Comparison of ENCODE assay signal across 19 cellular contexts in the genomic region with DNA sequence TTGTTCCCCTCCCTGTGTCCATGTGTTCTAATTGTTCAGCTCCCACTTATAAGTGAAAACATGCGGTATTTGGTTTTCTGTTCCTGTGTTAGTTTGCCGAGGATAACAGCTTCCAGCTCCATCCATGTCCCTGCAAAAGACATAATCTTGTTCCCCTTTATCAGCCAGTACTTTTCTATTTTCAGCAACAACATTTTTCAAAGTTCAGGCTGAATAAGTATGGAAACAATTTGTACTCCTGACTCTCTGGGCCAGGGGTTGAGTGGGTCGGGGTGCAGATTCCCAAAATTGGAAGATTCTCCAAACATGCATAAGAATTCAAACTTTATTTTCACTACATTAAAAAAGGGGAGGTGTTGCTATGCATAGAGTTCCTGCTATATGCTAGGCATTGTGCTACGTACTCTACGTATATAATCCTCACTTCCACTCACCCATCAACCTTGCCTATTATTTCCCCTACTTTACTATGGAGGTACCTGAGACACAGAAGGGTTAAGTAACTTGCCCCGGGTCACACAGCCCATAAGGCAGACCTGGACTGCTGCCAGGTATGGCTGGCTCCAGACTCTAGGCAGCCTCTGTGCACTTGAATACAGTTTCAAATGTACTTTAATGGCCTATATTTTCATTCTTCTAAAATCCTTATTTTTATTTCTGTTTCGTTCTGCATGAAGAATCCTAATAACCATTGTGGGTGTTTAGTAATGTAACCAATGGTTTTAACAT.
DNase-seq lines count a peak whose midpoint lies in the region; ATAC-seq, FAIRE-seq and TF ChIP-seq lines count a peak whose summit lies in the region.
"Had no signal": no experiment of that assay in that cellular context is flagged by ENCODE, and none has a peak within 500 bp of the region (broad histone marks: within the 10 kb centered on the region; RNA-seq: fewer than 3 reads in every experiment).

No MANE protein-coding gene starts in this region.

- POLR2A ChIA-PET in K562 (lab: Yijun Ruan, JAX) = interaction anchor here (0.7 kb wide), 1 partner anchor 34 kb away, joined by 3 read pairs; no protein-coding TSS in a partner anchor

- no peak overlapping the region for H2AFZ ChIP-seq in K562 (ENCODE audit: low read depth, low read length)
- H2AFZ ChIP-seq: GM23338 had no signal

- TF ChIP-seq POLR2A in K562 (conservative IDR thresholded peaks at IDR 0.05) (no peak), heart left ventricle (IDR thresholded peaks at IDR 0.05) (no peak)

- no peak overlapping the region for H3K4me3 ChIP-seq in K562
- no peak overlapping the region for H3K4me3 ChIP-seq in heart left ventricle
- H3K4me3 ChIP-seq in right cardiac atrium (ENCODE audit: low read length) = no peak overlapping the region
- H3K4me3 ChIP-seq: GM23338 had no signal

- H3K27ac ChIP-seq in K562 (ENCODE audit: extremely low read depth, low read depth, low read length) (no peak overlapping the region), heart left ventricle (peak overlapping the region in 9 of 12 donors; percentile 43 to 71 (median 62)), right cardiac atrium (ENCODE audit: low read length) (peak overlapping the region; percentile 59)

- peak; percentile 13 for DNase-seq in NCI-H2227 (lab: John Stamatoyannopoulos, UW; ENCODE audit: unreplicated experiment)
- DNase-seq in NCI-H2227 treated with DMSO at 0.1 percent for 48 hours (lab: John Stamatoyannopoulos, UW) = no peak
- no peak for DNase-seq in K562 (ENCODE audit: extremely low read depth in 1 of 4, low spot score in 3 of 4)
- DNase-seq in heart left ventricle = peak in 2 of 5 donors; percentile 45 to 46
- peak in 1 of 3 donors; percentile 53 for DNase-seq in right cardiac atrium
- no peak for DNase-seq in dedifferentiated amniotic fluid mesenchymal stem cell (ENCODE audit: extremely low spot score)
- DNase-seq in activated T-cell treated with anti-CD3 and anti-CD28 coated beads for 4 hours = no peak
- DNase-seq: ACHN; C1 segment of cervical spinal cord; Calu3; CD4-positive, alpha-beta T cell; DMS153; DMS79 treated with DMSO at 0.1 percent for 48 hours; EL; H7 had no signal

- H3K9me3 ChIP-seq in K562 (replicated peaks; ENCODE audit: control insufficient read depth, insufficient read depth, low read depth, low read length) (no peaks in the 10 kb centered on the region), heart left ventricle (no peaks in the 10 kb centered on the region), right cardiac atrium (ENCODE audit: control insufficient read depth, low read length) (no peaks in the 10 kb centered on the region)

- ATAC-seq in K562 = no peak
- peak; percentile 56 to 73 (median 64) for ATAC-seq in heart left ventricle
- ATAC-seq in right cardiac atrium = peak; percentile 39 to 53
- no peak for ATAC-seq in HG03378 (IDR thresholded peaks at IDR 0.05; ENCODE audit: unreplicated experiment)
- ATAC-seq: GM23338 had no signal

- no peak overlapping the region for H3K4me2 ChIP-seq in K562 (ENCODE audit: insufficient read depth, low read length)
- H3K4me2 ChIP-seq: GM23338 had no signal

- no peaks in the 10 kb centered on the region for H3K27me3 ChIP-seq in K562 (ENCODE audit: control insufficient read depth in 2 of 2, insufficient read depth in 2 of 2, low read length in 2 of 2)
- no peaks in the 10 kb centered on the region for H3K27me3 ChIP-seq in heart left ventricle
- H3K27me3 ChIP-seq in right cardiac atrium (ENCODE audit: control insufficient read depth, insufficient read depth) = no peaks in the 10 kb centered on the region

- in situ Hi-C loops in K562 (cut with MboI) = no loop called here

- TF ChIP-seq RAD21 in K562 (CRISPR knock-in tag; conservative IDR thresholded peaks at IDR 0.05 in 1 of 2, IDR thresholded peaks at IDR 0.05 in 1 of 2) = no peak

- H3K4me1 ChIP-seq in K562 (replicated peaks in 1 of 2; ENCODE audit: control insufficient read depth in 2 of 2, insufficient read depth in 2 of 2, low read length in 2 of 2) = no peaks in the 10 kb centered on the region
- peaks cover 0 to 29% (median 15%) of the 10 kb centered on the region in 12 donors for H3K4me1 ChIP-seq in heart left ventricle
- no peaks in the 10 kb centered on the region for H3K4me1 ChIP-seq in right cardiac atrium (ENCODE audit: control insufficient read depth, insufficient read depth, low read length)

- FAIRE-seq in K562 (lab: Jason Lieb, UNC) = no peak
- FAIRE-seq: G401.6, GM12892 had no signal

- H3K36me3 ChIP-seq in K562 (ENCODE audit: control insufficient read depth, insufficient read depth, low read length) (no peaks in the 10 kb centered on the region), heart left ventricle (no peaks in the 10 kb centered on the region)

- WGBS in K562 (ENCODE audit: insufficient coverage, low coverage, missing lambda C conversion rate) = 1% methylated on average over 6 of the region's 7 CpGs
- WGBS in heart left ventricle, 4 donors = 51 to 61% (median 56%) methylated on average over 7 of the region's 7 CpGs
- WGBS in right cardiac atrium = 51% methylated on average over 7 of the region's 7 CpGs

- no peaks in the 10 kb centered on the region for H3K9me1 ChIP-seq in K562 (ENCODE audit: control insufficient read depth, insufficient read depth, low read length)

- CTCF ChIA-PET in K562 (lab: Yijun Ruan, JAX; ENCODE audit: low intra/inter-chr PET ratio) = no interaction called here

- H4K20me1 ChIP-seq in K562 (replicated peaks; ENCODE audit: control insufficient read depth, insufficient read depth, low read length) = no peaks in the 10 kb centered on the region

- no peaks in the 10 kb centered on the region for H3K79me2 ChIP-seq in K562 (ENCODE audit: control insufficient read depth, insufficient read depth, low read length)

- TF ChIP-seq EP300 in K562 (IDR thresholded peaks at IDR 0.05; ENCODE audit: low read length) = no peak

- BruUV-seq in K562 (replicated peaks; lab: Mats Ljungman, UMichigan) = no TSS peak

- H3K9ac ChIP-seq in K562 (ENCODE audit: insufficient read depth in 1 of 2, low read depth in 2 of 2, low read length in 2 of 2) = no peak overlapping the region

- intact Hi-C loops in K562 (cut with micrococcal nuclease) (no loop called here), heart left ventricle (cut with DNase I) (loop anchor here in 1 of 10 donors (10.0 kb wide), 1 partner anchor 242 kb away; no protein-coding TSS in a partner anchor), right cardiac atrium (cut with DNase I) (no loop called here)

- TF ChIP-seq CTCF in K562 (IDR thresholded peaks at IDR 0.05 in 2 of 3, conservative IDR thresholded peaks at IDR 0.05 in 1 of 3; ENCODE audit: insufficient read depth in 2 of 3, low read depth in 1 of 3, low read length in 3 of 3) (no peak), heart left ventricle (IDR thresholded peaks at IDR 0.05) (no peak)

TF ChIP-seq in K562, 482 proteins besides CTCF, POLR2A, EP300 and RAD21:
- TF ChIP-seq ZNF140 (CRISPR knock-in tag; IDR thresholded peaks at IDR 0.05) (no peak), SRSF9 (IDR thresholded peaks at IDR 0.05; ENCODE audit: borderline replicate concordance, low read depth, low read length) (no peak), RBM25 (IDR thresholded peaks at IDR 0.05; ENCODE audit: low read depth, low read length, severe bottlenecking) (no peak), NUFIP1 (IDR thresholded peaks at IDR 0.05; ENCODE audit: partially characterized antibody) (no peak), NFIC (IDR thresholded peaks at IDR 0.05) (peak; percentile 52)

Comparison
In these comparisons a context has a peak if more than half of its experiments do, and no peak if none do; other contexts are left out.
1. ATAC-seq: peak in heart left ventricle (4 of 4) and right cardiac atrium (2 of 2); none in K562 (single experiment) and HG03378 (single experiment).